Comparison of ENCODE assay signal across 8 cellular contexts in the genomic region with DNA sequence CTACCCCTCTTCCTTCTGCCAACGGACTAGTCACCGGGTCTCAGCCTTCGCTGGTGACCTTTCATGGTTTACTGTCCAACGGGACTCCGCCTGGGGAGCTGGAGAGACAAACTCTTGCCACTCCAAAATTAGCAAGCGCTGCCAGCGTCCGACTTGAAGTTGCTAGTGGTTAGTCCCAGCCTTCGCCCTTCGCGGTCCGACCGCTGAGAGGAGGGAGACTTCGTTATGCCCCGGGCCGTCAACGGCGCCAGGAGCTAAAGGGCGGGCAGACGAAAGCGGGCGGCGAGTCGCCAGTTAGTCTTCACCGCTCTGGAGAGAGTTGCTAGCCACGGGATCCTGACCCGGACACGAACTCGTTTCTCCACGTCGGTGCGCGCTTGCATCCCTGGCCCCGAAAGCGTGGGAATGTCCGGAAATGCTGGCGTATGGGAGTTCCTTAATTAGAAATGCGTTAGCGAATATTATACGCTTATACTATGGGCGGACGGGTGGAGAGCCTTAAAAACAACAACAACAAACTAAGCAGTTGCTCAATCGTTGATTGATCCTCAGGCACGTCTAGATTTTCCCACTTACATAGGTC. TPM values are rescaled to one million over a fixed set of nuclear protein-coding genes. Genes with fewer than 3 reads are reported as not detected.
DNase-seq lines count a peak whose midpoint lies in the region; ATAC-seq, FAIRE-seq and TF ChIP-seq lines count a peak whose summit lies in the region.

No MANE protein-coding gene starts in this region.

- no peaks in the 10 kb centered on the region for H3K27me3 ChIP-seq in endothelial cell of umbilical vein (ENCODE audit: control insufficient read depth in 2 of 2, insufficient read depth in 2 of 2, low read length in 2 of 2)
- no peaks in the 10 kb centered on the region for H3K27me3 ChIP-seq in mononuclear cell (ENCODE audit: insufficient read depth, low read length)
- H3K27me3 ChIP-seq in stomach: peaks cover 0 to 7% (median 0%) of the 10 kb centered on the region in 3 donors

- H3K9me3 ChIP-seq in endothelial cell of umbilical vein (replicated peaks; ENCODE audit: control insufficient read depth, insufficient read depth, low read length): no peaks in the 10 kb centered on the region
- H3K9me3 ChIP-seq in mononuclear cell (ENCODE audit: low read depth, low read length): no peaks in the 10 kb centered on the region
- H3K9me3 ChIP-seq in stomach: no peaks in the 10 kb centered on the region

- peak overlapping the region; percentile 93 for H3K4me3 ChIP-seq in LNCaP clone FGC (ENCODE audit: low read depth, low read length)
- H3K4me3 ChIP-seq in endothelial cell of umbilical vein (replicated peaks in 1 of 3; ENCODE audit: insufficient read depth in 1 of 3, low read depth in 1 of 3, low read length in 3 of 3): peak overlapping the region; percentile 77 to 79 (median 78)
- H3K4me3 ChIP-seq in mononuclear cell (ENCODE audit: low read length): peak overlapping the region; percentile 86
- H3K4me3 ChIP-seq in stomach: peak overlapping the region; percentile 64 to 80 (median 78)

- dilution Hi-C loops in endothelial cell of umbilical vein (cut with MboI; ENCODE audit: extremely low pct_ligation_motif_present, low sequenced_read_pairs): no loop called here

- CTCF ChIA-PET in endothelial cell of umbilical vein (lab: Charles Lee): interaction anchor here (1.2 to 1.3 kb wide), 3 partner anchors 9 to 237 kb away, joined by 5 read pairs; no protein-coding TSS in a partner anchor

- H3K4me1 ChIP-seq in endothelial cell of umbilical vein (ENCODE audit: control insufficient read depth, extremely low read depth, insufficient read depth, low read length) (peaks cover 24% of the 10 kb centered on the region), mononuclear cell (ENCODE audit: insufficient read depth, low read length) (peaks cover 28% of the 10 kb centered on the region), stomach (peaks cover 15 to 59% (median 38%) of the 10 kb centered on the region in 4 donors)

- no peaks in the 10 kb centered on the region for H4K20me1 ChIP-seq in endothelial cell of umbilical vein (replicated peaks; ENCODE audit: control insufficient read depth, extremely low read depth, insufficient read depth, low read length)

- peaks cover 68% of the 10 kb centered on the region for H3K79me2 ChIP-seq in endothelial cell of umbilical vein (ENCODE audit: control insufficient read depth, insufficient read depth, low read length)

- WGBS in stomach, 5 donors: 0 to 1% (median 0%) methylated on average over 35 to 44 of the region's 44 CpGs

- POLR2A ChIA-PET in endothelial cell of umbilical vein (lab: Charles Lee): interaction anchor here (1.0 kb wide), 1 partner anchor 180 kb away, joined by 3 read pairs; no protein-coding TSS in a partner anchor

- intact Hi-C loops in endothelial cell of umbilical vein (cut with micrococcal nuclease) (loop anchor here (2.0 to 10.0 kb wide), 4 partner anchors 357 to 635 kb away; a partner anchor contains a TSS), stomach (cut with DNase I; ENCODE audit: low total_unique reads) (no loop called here)

- no TSS peak for BruUV-seq in endothelial cell of umbilical vein (replicated peaks; lab: Mats Ljungman, UMichigan)

- no peak for FAIRE-seq in endothelial cell of umbilical vein (lab: Jason Lieb, UNC)

- peaks cover 0 to 7% of the 10 kb centered on the region in 2 experiments for H3K36me3 ChIP-seq in endothelial cell of umbilical vein (ENCODE audit: control insufficient read depth in 2 of 2, extremely low read depth in 1 of 2, insufficient read depth in 2 of 2, low read length in 2 of 2)
- no peaks in the 10 kb centered on the region for H3K36me3 ChIP-seq in stomach

- peak overlapping the region; percentile 99 for H3K4me2 ChIP-seq in endothelial cell of umbilical vein (ENCODE audit: insufficient read depth, low read length)

- DNase-seq in DMS53 treated with DMSO at 0.1 percent for 48 hours (lab: John Stamatoyannopoulos, UW; ENCODE audit: unreplicated experiment) (peak; percentile 6), LNCaP clone FGC (ENCODE audit: low read depth) (no peak), endothelial cell of umbilical vein (ENCODE audit: low read depth, low spot score) (peak; percentile 78), stomach (peak; percentile 40), AML-193 (lab: John Stamatoyannopoulos, UW) (no peak)
- peak; percentile 6 to 7 for DNase-seq in activated CD4-positive, alpha-beta T cell treated with anti-CD3 and anti-CD28 coated beads, Interleukin-2, amount 50 U/mL, for 4 hours

- peak overlapping the region; percentile 37 for H2AFZ ChIP-seq in endothelial cell of umbilical vein (ENCODE audit: low read depth, low read length)

- H3K27ac ChIP-seq in endothelial cell of umbilical vein (ENCODE audit: insufficient read depth, low read depth, low read length): peak overlapping the region; percentile 76
- peak overlapping the region; percentile 88 to 97 (median 92) for H3K27ac ChIP-seq in stomach

- TF ChIP-seq CTCF in LNCaP clone FGC (IDR thresholded peaks at IDR 0.05; ENCODE audit: control insufficient read depth, extremely low read depth, insufficient read depth): no peak
- TF ChIP-seq CTCF in endothelial cell of umbilical vein (IDR thresholded peaks at IDR 0.05; ENCODE audit: extremely low read depth in 1 of 2, insufficient read depth in 1 of 2, low read depth in 1 of 2, low read length in 2 of 2): no peak
- TF ChIP-seq CTCF in stomach (IDR thresholded peaks at IDR 0.05): no peak

- TF ChIP-seq POLR2A in endothelial cell of umbilical vein (IDR thresholded peaks at IDR 0.05; ENCODE audit: low read depth, low read length) (no peak), stomach (IDR thresholded peaks at IDR 0.05) (no peak)

- peak; percentile 8 for ATAC-seq in GM21447 (IDR thresholded peaks at IDR 0.05; ENCODE audit: unreplicated experiment)

- H3K9me1 ChIP-seq in endothelial cell of umbilical vein (replicated peaks; ENCODE audit: control insufficient read depth, extremely low read depth, insufficient read depth, low read length): no peaks in the 10 kb centered on the region

- TF ChIP-seq EP300 in stomach (IDR thresholded peaks at IDR 0.05): no peak

- H3K9ac ChIP-seq in endothelial cell of umbilical vein (replicated peaks; ENCODE audit: extremely low read depth, insufficient read depth, low read length): peak overlapping the region; percentile 84

TF ChIP-seq in endothelial cell of umbilical vein, 7 proteins besides CTCF, POLR2A, EP300 and RAD21:
- TF ChIP-seq FOS (IDR thresholded peaks at IDR 0.05; ENCODE audit: borderline replicate concordance, insufficient read depth, low read length) (no peak), JUN (IDR thresholded peaks at IDR 0.05; ENCODE audit: borderline replicate concordance, insufficient read depth, insufficient read length, low read depth) (no peak), MYC (IDR thresholded peaks at IDR 0.05; ENCODE audit: low read depth, low read length) (no peak), EZH2 (IDR thresholded peaks at IDR 0.05; ENCODE audit: borderline replicate concordance, low read depth, low read length, severe bottlenecking) (no peak), GATA2 (IDR thresholded peaks at IDR 0.05; ENCODE audit: insufficient read depth, insufficient read length, low read depth, low read length) (no peak), POLR2AphosphoS5 (IDR thresholded peaks at IDR 0.05; ENCODE audit: insufficient read depth, low read depth, low read length) (no peak)
- TF ChIP-seq, protein P1, sequence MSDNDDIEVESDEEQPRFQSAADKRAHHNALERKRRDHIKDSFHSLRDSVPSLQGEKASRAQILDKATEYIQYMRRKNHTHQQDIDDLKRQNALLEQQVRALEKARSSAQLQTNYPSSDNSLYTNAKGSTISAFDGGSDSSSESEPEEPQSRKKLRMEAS (IDR thresholded peaks at IDR 0.05; ENCODE audit: insufficient read depth, insufficient read length): no peak

RNA-seq across cellular contexts. Expression of a gene that starts 0.7 kb away (rescaled TPM):
- total RNA-seq in endothelial cell of umbilical vein (126 and 153 TPM in 2 replicates), mononuclear cell (61.2 TPM), stomach (100 to 1,000 TPM in 3 of 5 donors, 10 to 100 TPM in 2; 19.6 to 122 (median 113) TPM)
- polyA plus RNA-seq in endothelial cell of umbilical vein (23.7 and 32.1 TPM in 2 replicates), stomach (10 to 100 TPM; 12.8 to 52.7 (median 40.6) TPM)
- polyA plus RNA-seq in endothelial cell of umbilical vein (2011; cell fraction: cytosol; rRNA removed): 51.3 and 59.9 TPM in 2 replicates
- 121 and 182 TPM in 2 replicates for polyA plus RNA-seq in endothelial cell of umbilical vein (2011; cell fraction: nucleus; rRNA removed)
- polyA plus RNA-seq in endothelial cell of umbilical vein (2012): 44.4 and 93.8 TPM in 2 replicates
- 25.0 and 33.9 TPM in 2 replicates for polyA minus RNA-seq in endothelial cell of umbilical vein
- polyA minus RNA-seq in endothelial cell of umbilical vein (2011; cell fraction: cytosol; rRNA and poly(A)+ RNA removed): 79.4 TPM
- polyA minus RNA-seq in endothelial cell of umbilical vein (2011; cell fraction: nucleus; rRNA and poly(A)+ RNA removed): 119 and 154 TPM in 2 replicates

RNA-seq across cellular contexts. Expression of a gene that starts 1.1 kb away (rescaled TPM):
- total RNA-seq in endothelial cell of umbilical vein (21.4 and 22.5 TPM in 2 replicates), mononuclear cell (17.6 TPM), stomach (10 to 100 TPM in 3 of 5 donors, 1 to 10 TPM in 2; 2.3 to 49.4 (median 10.7) TPM)
- polyA plus RNA-seq in endothelial cell of umbilical vein (4.9 and 7.3 TPM in 2 replicates), stomach (10 to 100 TPM in 2 of 3 donors, 1 to 10 TPM in 1; 9.8 to 16.8 (median 11.2) TPM)
- polyA plus RNA-seq in endothelial cell of umbilical vein (2011; cell fraction: cytosol; rRNA removed): 6.1 and 7.1 TPM in 2 replicates
- polyA plus RNA-seq in endothelial cell of umbilical vein (2011; cell fraction: nucleus; rRNA removed): 48.2 and 66.3 TPM in 2 replicates
- polyA plus RNA-seq in endothelial cell of umbilical vein (2012): 13.2 and 20.5 TPM in 2 replicates
- polyA minus RNA-seq in endothelial cell of umbilical vein: 6.8 and 7.8 TPM in 2 replicates
- polyA minus RNA-seq in endothelial cell of umbilical vein (2011; cell fraction: cytosol; rRNA and poly(A)+ RNA removed): 13.8 TPM
- 23.8 and 38.4 TPM in 2 replicates for polyA minus RNA-seq in endothelial cell of umbilical vein (2011; cell fraction: nucleus; rRNA and poly(A)+ RNA removed)

RNA-seq across cellular contexts. Expression of a gene that starts 49.4 kb away (rescaled TPM):
- 32.5 and 33.0 TPM in 2 replicates for total RNA-seq in endothelial cell of umbilical vein
- polyA plus RNA-seq in endothelial cell of umbilical vein: 6.4 and 6.8 TPM in 2 replicates
- 7.7 and 8.3 TPM in 2 replicates for polyA plus RNA-seq in endothelial cell of umbilical vein (2011; cell fraction: cytosol; rRNA removed)
- polyA plus RNA-seq in endothelial cell of umbilical vein (2011; cell fraction: nucleus; rRNA removed): 7.4 and 9.6 TPM in 2 replicates
- 10.2 and 17.3 TPM in 2 replicates for polyA plus RNA-seq in endothelial cell of umbilical vein (2012)
- 16.7 and 19.4 TPM in 2 replicates for polyA minus RNA-seq in endothelial cell of umbilical vein
- 2.2 TPM for polyA minus RNA-seq in endothelial cell of umbilical vein (2011; cell fraction: cytosol; rRNA and poly(A)+ RNA removed)
- 13.6 and 16.0 TPM in 2 replicates for polyA minus RNA-seq in endothelial cell of umbilical vein (2011; cell fraction: nucleus; rRNA and poly(A)+ RNA removed)
- total RNA-seq in mononuclear cell: 21.0 TPM
- 1 to 10 TPM in 3 of 5 donors, under 1 TPM in 1, not detected in 1; 0.29 to 8.6 (median 2.7) TPM for total RNA-seq in stomach
- 1 to 10 TPM in 1 of 3 donors, under 1 TPM in 2; 0.68 to 3.2 (median 0.76) TPM for polyA plus RNA-seq in stomach

Comparison
In these comparisons a context has a peak if more than half of its experiments do, and no peak if none do; other contexts are left out.
1. DNase-seq: peak in DMS53 treated with DMSO at 0.1 percent for 48 hours (single experiment), activated CD4-positive, alpha-beta T cell treated with anti-CD3 and anti-CD28 coated beads, Interleukin-2, amount 50 U/mL, for 4 hours (2 of 2), endothelial cell of umbilical vein (single experiment) and stomach (single experiment); none in LNCaP clone FGC (single experiment) and AML-193 (0 of 2).
2. Peak in every context shown above with its lines, with median percentiles within 50 percentile points of each other: H3K4me3 ChIP-seq.